ENCODE assay signal across 1 cellular context in genomic region chr9:38392235-38393127, GRCh38.
TF ChIP-seq lines count a peak whose summit lies in the region.

Gene ALDH1B1, plus strand, starts transcription at chr9:38392702. Its CDS starts 3,047 bp downstream, at chr9:38395749.

TF ChIP-seq in GM12878, 131 proteins besides CTCF, POLR2A, EP300 and RAD21 (continued from another document):
- TF ChIP-seq CREB1 (IDR thresholded peaks at IDR 0.05; ENCODE audit: low read depth) (no peak; the same call in 1 of the 2 replicates), RELA (IDR thresholded peaks at IDR 0.05; ENCODE audit: borderline replicate concordance, partially characterized antibody) (peak; percentile 66), YBX1 (IDR thresholded peaks at IDR 0.05) (no peak), E2F4 (IDR thresholded peaks at IDR 0.05; ENCODE audit: low read depth, low read length) (no peak), KLF5 (IDR thresholded peaks at IDR 0.05; ENCODE audit: partially characterized antibody) (no peak), NR2F1 (conservative IDR thresholded peaks at IDR 0.05) (peak; percentile 65), YY1 (IDR thresholded peaks at IDR 0.05; ENCODE audit: low read depth, low read length) (peak; percentile 78), RFX5 (IDR thresholded peaks at IDR 0.05; ENCODE audit: low read depth, low read length) (peak; percentile 56; the same call in 1 of the 2 replicates)
